In genomic region chr10:124237282-124237975, GRCh38 we compare ENCODE assay signal across 23 cellular contexts.
DNase-seq lines count a peak whose midpoint lies in the region; ATAC-seq, FAIRE-seq and TF ChIP-seq lines count a peak whose summit lies in the region.
"Had no signal": no experiment of that assay in that cellular context is flagged by ENCODE, and none has a peak within 500 bp of the region (broad histone marks: within the 10 kb centered on the region; RNA-seq: fewer than 3 reads in every experiment).

No MANE protein-coding gene starts in this region.

- POLR2A ChIA-PET in MCF 10A (lab: Yijun Ruan, JAX), result interaction anchor here (0.6 kb wide), 1 partner anchor 216 kb away, joined by 3 read pairs; no protein-coding TSS in a partner anchor
- POLR2A ChIA-PET in GM12878 (lab: Charles Lee), result no interaction called here

- no peak overlapping the region for H3K27ac ChIP-seq in mammary epithelial cell (ENCODE audit: insufficient read depth, low read depth, low read length)
- H3K27ac ChIP-seq in GM12878 (ENCODE audit: control insufficient read depth, insufficient read depth), result no peak overlapping the region
- H3K27ac ChIP-seq: A549 had no signal

- no peak for ATAC-seq in GM12878
- ATAC-seq in stimulated activated naive B cell treated with anti-CD40 and anti-IgM and Interleukin-4, amounts not matched to agents 10 μg/mL and 1 μg/mL and 100 μg/mL, for 72 hours (replicated peaks), result peak; percentile 66 to 81
- no peak for ATAC-seq in HG03460 (IDR thresholded peaks at IDR 0.05; ENCODE audit: unreplicated experiment)
- ATAC-seq in GM18502 (IDR thresholded peaks at IDR 0.05; ENCODE audit: poor library complexity, unreplicated experiment), result no peak
- ATAC-seq: A549, GM23338 had no signal

- no peaks in the 10 kb centered on the region for H3K9me3 ChIP-seq in mammary epithelial cell (replicated peaks; ENCODE audit: insufficient read depth, low read length)
- H3K9me3 ChIP-seq in GM12878 (replicated peaks; ENCODE audit: control insufficient read depth, insufficient read depth, low read length), result no peaks in the 10 kb centered on the region
- H3K9me3 ChIP-seq: A549, BE2C had no signal

- peak overlapping the region; percentile 44 for H3K27ac Mint-ChIP-seq in MCF 10A (ENCODE audit: low read depth, unreplicated experiment)
- no peak overlapping the region for H3K27ac Mint-ChIP-seq in stimulated activated naive B cell treated with anti-CD40 and anti-IgM and Interleukin-4, amounts not matched to agents 10 μg/mL and 1 μg/mL and 100 μg/mL, for 72 hours
- H3K27ac Mint-ChIP-seq: CD4-positive, alpha-beta memory T cell; GM23338; H9 had no signal

- H3K4me3 Mint-ChIP-seq in MCF 10A (ENCODE audit: unreplicated experiment), result no peak overlapping the region
- no peak overlapping the region for H3K4me3 Mint-ChIP-seq in stimulated activated naive B cell treated with anti-CD40 and anti-IgM and Interleukin-4, amounts not matched to agents 10 μg/mL and 1 μg/mL and 100 μg/mL, for 72 hours
- H3K4me3 Mint-ChIP-seq: CD4-positive, alpha-beta memory T cell; GM23338; H9 had no signal

- intact Hi-C loops in MCF 10A (cut with micrococcal nuclease) (no loop called here), mammary epithelial cell (cut with micrococcal nuclease) (no loop called here), GM12878 (cut with micrococcal nuclease; ENCODE audit: unreplicated experiment) (no loop called here), posterior cingulate gyrus (cut with DNase I) (no loop called here)

- no peaks in the 10 kb centered on the region for H3K36me3 Mint-ChIP-seq in MCF 10A (ENCODE audit: insufficient read depth, unreplicated experiment)
- no peaks in the 10 kb centered on the region for H3K36me3 Mint-ChIP-seq in stimulated activated naive B cell treated with anti-CD40 and anti-IgM and Interleukin-4, amounts not matched to agents 10 μg/mL and 1 μg/mL and 100 μg/mL, for 72 hours
- H3K36me3 Mint-ChIP-seq: CD4-positive, alpha-beta memory T cell had no signal

- H4K20me1 ChIP-seq in mammary epithelial cell (ENCODE audit: insufficient read depth, low read length), result no peaks in the 10 kb centered on the region
- no peaks in the 10 kb centered on the region for H4K20me1 ChIP-seq in GM12878 (ENCODE audit: control insufficient read depth, insufficient read depth)

- SMC1A ChIA-PET in GM12878 (lab: Charles Lee; ENCODE audit: uncharacterized antibody, unreplicated experiment), result interaction anchor here (1.3 kb wide), 1 partner anchor 74 kb away, joined by 4 read pairs; no protein-coding TSS in a partner anchor

- H3K4me2 ChIP-seq in mammary epithelial cell (ENCODE audit: insufficient read depth, low read depth, low read length) (no peak overlapping the region), GM12878 (ENCODE audit: control insufficient read depth, insufficient read depth) (no peak overlapping the region)
- H3K4me2 ChIP-seq: A549, GM23338 had no signal

- no peak for TF ChIP-seq CTCF in MCF 10A (IDR thresholded peaks at IDR 0.05; ENCODE audit: unreplicated experiment)
- TF ChIP-seq CTCF in mammary epithelial cell (conservative IDR thresholded peaks at IDR 0.05 in 1 of 2, IDR thresholded peaks at IDR 0.05 in 1 of 2; ENCODE audit: extremely low read depth in 1 of 2, insufficient read depth in 1 of 2, low read depth in 1 of 2, low read length in 2 of 2), result no peak
- no peak for TF ChIP-seq CTCF in GM12878 (IDR thresholded peaks at IDR 0.05 in 2 of 3, conservative IDR thresholded peaks at IDR 0.05 in 1 of 3; ENCODE audit: control insufficient read depth in 2 of 3, extremely low read depth in 1 of 3, insufficient read depth in 1 of 3, low read depth in 3 of 3, low read length in 3 of 3)

- RAD21 ChIA-PET in GM12878 (lab: Charles Lee; ENCODE audit: unreplicated experiment), result no interaction called here

- in situ Hi-C loops in mammary epithelial cell (cut with MboI; ENCODE audit: low sequenced_read_pairs in 2 of 2) (no loop called here), GM12878 (cut with MboI) (no loop called here)

- no peaks in the 10 kb centered on the region for H3K27me3 ChIP-seq in mammary epithelial cell (ENCODE audit: insufficient read depth, low read length)
- H3K27me3 ChIP-seq in GM12878 (replicated peaks in 1 of 2; ENCODE audit: control insufficient read depth in 2 of 2, insufficient read depth in 2 of 2, low read length in 1 of 2), result no peaks in the 10 kb centered on the region; a peak in 1 of 4 replicates
- H3K27me3 ChIP-seq: BE2C had no signal

- CTCF ChIA-PET in MCF 10A (lab: Yijun Ruan, JAX), result interaction anchor here (1.3 to 1.4 kb wide), 2 partner anchors 14 to 15 kb away, joined by 3 read pairs; no protein-coding TSS in a partner anchor
- CTCF ChIA-PET in mammary epithelial cell (lab: Charles Lee; ENCODE audit: low non-redundant PET), result no interaction called here
- CTCF ChIA-PET in GM12878 (lab: Yijun Ruan, JAX), result interaction anchor here (0.6 to 1.1 kb wide), 2 partner anchors 48 to 241 kb away, joined by 3 read pairs; no protein-coding TSS in a partner anchor

- H3K79me2 ChIP-seq in mammary epithelial cell (ENCODE audit: insufficient read depth, low read length) (no peaks in the 10 kb centered on the region), GM12878 (ENCODE audit: control insufficient read depth, insufficient read depth, low read length) (no peaks in the 10 kb centered on the region)

- H3K9ac ChIP-seq in mammary epithelial cell (ENCODE audit: insufficient read depth, low read length) (no peak overlapping the region), GM12878 (ENCODE audit: control insufficient read depth, insufficient read depth, low read length) (no peak overlapping the region)

- no TSS peak for BruUV-seq in MCF 10A (replicated peaks; lab: Mats Ljungman, UMichigan)
- no TSS peak for BruUV-seq in mammary epithelial cell (replicated peaks; lab: Mats Ljungman, UMichigan)
- no TSS peak for BruUV-seq in GM12878 (replicated peaks; lab: Mats Ljungman, UMichigan)

- H3K9me3 Mint-ChIP-seq in MCF 10A (ENCODE audit: unreplicated experiment), result no peaks in the 10 kb centered on the region
- peaks cover 0 to 4% of the 10 kb centered on the region in 2 donors for H3K9me3 Mint-ChIP-seq in stimulated activated naive B cell treated with anti-CD40 and anti-IgM and Interleukin-4, amounts not matched to agents 10 μg/mL and 1 μg/mL and 100 μg/mL, for 72 hours
- H3K9me3 Mint-ChIP-seq: GM23338 had no signal

- TF ChIP-seq RAD21 in GM12878 (IDR thresholded peaks at IDR 0.05; ENCODE audit: insufficient read depth, low read depth, low read length), result no peak

- peaks cover 10% of the 10 kb centered on the region for H3K4me1 Mint-ChIP-seq in MCF 10A (ENCODE audit: insufficient read depth, unreplicated experiment)
- peaks cover 12 to 17% of the 10 kb centered on the region in 2 donors for H3K4me1 Mint-ChIP-seq in stimulated activated naive B cell treated with anti-CD40 and anti-IgM and Interleukin-4, amounts not matched to agents 10 μg/mL and 1 μg/mL and 100 μg/mL, for 72 hours
- H3K4me1 Mint-ChIP-seq: CD4-positive, alpha-beta memory T cell had no signal

- no peak for TF ChIP-seq POLR2A in GM12878 (IDR thresholded peaks at IDR 0.05; ENCODE audit: low read depth, low read length)

- H3K36me3 ChIP-seq in mammary epithelial cell (ENCODE audit: insufficient read depth, low read length) (no peaks in the 10 kb centered on the region), GM12878 (ENCODE audit: control insufficient read depth in 2 of 2, insufficient read depth in 2 of 2, low read length in 1 of 2) (no peaks in the 10 kb centered on the region)
- H3K36me3 ChIP-seq: BE2C had no signal

- H2AFZ ChIP-seq in mammary epithelial cell (ENCODE audit: low read depth, low read length), result no peak overlapping the region
- no peak overlapping the region for H2AFZ ChIP-seq in GM12878 (ENCODE audit: control insufficient read depth, low read depth, low read length)
- H2AFZ ChIP-seq: GM23338 had no signal

- FAIRE-seq in GM12878 (lab: Jason Lieb, UNC), result no peak
- FAIRE-seq: A549, GM12892, GM19239 had no signal

- dilution Hi-C loops in mammary epithelial cell (cut with HindIII; ENCODE audit: low sequenced_read_pairs), result loop anchor here (5.0 kb wide), 1 partner anchor 105 kb away; no protein-coding TSS in a partner anchor

- H3K4me1 ChIP-seq in mammary epithelial cell (ENCODE audit: insufficient read depth, low read length) (peaks cover 11% of the 10 kb centered on the region), GM12878 (ENCODE audit: control insufficient read depth, insufficient read depth, low read length) (no peaks in the 10 kb centered on the region)
- H3K4me1 ChIP-seq: A549 had no signal

- no peak for TF ChIP-seq EP300 in GM12878 (IDR thresholded peaks at IDR 0.05; ENCODE audit: borderline replicate concordance in 1 of 2, control insufficient read depth in 1 of 2, low read depth in 2 of 2, low read length in 2 of 2)

- WGBS in mammary epithelial cell (ENCODE audit: low coverage, missing lambda C conversion rate), result 95% methylated on average over 3 of the region's 3 CpGs
- 7% methylated on average over 3 of the region's 3 CpGs for WGBS in GM12878 (ENCODE audit: insufficient coverage, insufficient replicate concordance, low lambda C conversion rate, missing lambda C conversion rate)

- H3K4me3 ChIP-seq in mammary epithelial cell (replicated peaks in 1 of 3; ENCODE audit: insufficient read depth in 1 of 3, low read depth in 2 of 3, low read length in 3 of 3), result no peak overlapping the region
- no peak overlapping the region for H3K4me3 ChIP-seq in GM12878
- H3K4me3 ChIP-seq: A549, GM23338 had no signal

- DNase-seq in MCF 10A (ENCODE audit: unreplicated experiment), result no peak
- no peak for DNase-seq in mammary epithelial cell
- DNase-seq in GM12878 (ENCODE audit: low read depth, low spot score), result no peak
- no peak for DNase-seq in stimulated activated naive B cell treated with anti-CD40 and anti-IgM and Interleukin-4, amounts not matched to agents 10 μg/mL and 1 μg/mL and 100 μg/mL, for 72 hours
- no peak for DNase-seq in posterior cingulate gyrus
- DNase-seq: 8988T; ACHN; AML-193; BE2C; C1 segment of cervical spinal cord; Calu3; CD4-positive, alpha-beta memory T cell; COR-L47; DMS53; DMS79 treated with DMSO at 0.1 percent for 48 hours; GF-D8; H9 had no signal

- H3K27me3 Mint-ChIP-seq in MCF 10A (ENCODE audit: insufficient read depth, unreplicated experiment), result no peaks in the 10 kb centered on the region
- H3K27me3 Mint-ChIP-seq in stimulated activated naive B cell treated with anti-CD40 and anti-IgM and Interleukin-4, amounts not matched to agents 10 μg/mL and 1 μg/mL and 100 μg/mL, for 72 hours, result no peaks in the 10 kb centered on the region

TF ChIP-seq in GM12878, 131 proteins besides CTCF, POLR2A, EP300 and RAD21:
- TF ChIP-seq MXI1 (IDR thresholded peaks at IDR 0.05; ENCODE audit: low read depth, low read length), result no peak
- TF ChIP-seq MEF2A (IDR thresholded peaks at IDR 0.05; ENCODE audit: insufficient read depth, low read depth, low read length), result peak; percentile 38; the same call in 1 of the 2 replicates

Comparison
In these comparisons a context has a peak if more than half of its experiments do, and no peak if none do; other contexts are left out.
1. ATAC-seq: peak in stimulated activated naive B cell treated with anti-CD40 and anti-IgM and Interleukin-4, amounts not matched to agents 10 μg/mL and 1 μg/mL and 100 μg/mL, for 72 hours (2 of 2); none in GM12878 (single experiment), HG03460 (single experiment) and GM18502 (single experiment).